8 cellular contexts compared by ENCODE assay signal in genomic region chr5:78985407-78986223, GRCh38. TPM values are rescaled to one million over a fixed set of nuclear protein-coding genes. Genes with fewer than 3 reads are reported as not detected.
DNase-seq lines count a peak whose midpoint lies in the region; FAIRE-seq and TF ChIP-seq lines count a peak whose summit lies in the region.

No MANE protein-coding gene starts in this region.

- H3K27me3 ChIP-seq in H7 (ENCODE audit: control insufficient read depth, insufficient read depth, low read length) (no peaks in the 10 kb centered on the region), Loucy (ENCODE audit: insufficient read depth, low read length, poor library complexity, severe bottlenecking) (no peaks in the 10 kb centered on the region), layer of hippocampus (ENCODE audit: control insufficient read depth, insufficient read depth, low read length) (no peaks in the 10 kb centered on the region)

- H3K9ac ChIP-seq in Loucy (ENCODE audit: low read depth, low read length, poor library complexity, severe bottlenecking) = peak overlapping the region; percentile 75

- H3K9me2 ChIP-seq in Loucy (replicated peaks; ENCODE audit: low read depth, low read length) = no peaks in the 10 kb centered on the region

- DNase-seq in GM12891 (ENCODE audit: insufficient read length, low spot score) (no peak), H7 (peak; percentile 17), NCI-H187 treated with DMSO at 0.1 percent for 48 hours (lab: John Stamatoyannopoulos, UW) (no peak)
- DNase-seq in central memory CD4-positive, alpha-beta T cell = peak; percentile 36
- peak; percentile 51 to 53 for DNase-seq in stimulated activated CD4-positive, alpha-beta T cell treated with anti-CD3 and anti-CD28 coated beads, Interleukin-2, amount 100 ng/mL, for 48 hours

- 0 out of 2 replicates have a peak, but pooled peaks have one; percentile 22 for TF ChIP-seq POLR2A in GM12891 (IDR thresholded peaks at IDR 0.05; ENCODE audit: low read depth, low read length)

- peak; percentile 91 for FAIRE-seq in GM12891 (lab: Jason Lieb, UNC)

- peak overlapping the region; percentile 86 for H2AFZ ChIP-seq in Loucy (ENCODE audit: low read length)

- H3K27ac ChIP-seq in VCaP (peak overlapping the region; percentile 91), layer of hippocampus (ENCODE audit: low read depth, low read length) (peak overlapping the region; percentile 90)

- H4K20me1 ChIP-seq in Loucy (ENCODE audit: insufficient read depth, low read length, poor library complexity, severe bottlenecking) = no peaks in the 10 kb centered on the region

- H3K4me1 ChIP-seq in Loucy (ENCODE audit: insufficient read depth, low read length, poor library complexity, severe bottlenecking) = peaks cover 28% of the 10 kb centered on the region

- peak overlapping the region; percentile 79 for H3K4me3 ChIP-seq in H7 (ENCODE audit: insufficient read depth, low read depth, low read length)
- H3K4me3 ChIP-seq in Loucy (ENCODE audit: low read length, poor library complexity, severe bottlenecking) = peak overlapping the region; percentile 74

- H3K4me2 ChIP-seq in Loucy (ENCODE audit: low read depth, low read length, poor library complexity, severe bottlenecking) = peak overlapping the region; percentile 82

- H3K36me3 ChIP-seq in H7 (replicated peaks; ENCODE audit: control insufficient read depth, insufficient read depth, low read length) (no peaks in the 10 kb centered on the region), Loucy (ENCODE audit: insufficient read depth, low read length) (no peaks in the 10 kb centered on the region)

- no peak for TF ChIP-seq CTCF in Loucy (conservative IDR thresholded peaks at IDR 0.05; ENCODE audit: low read length)
- no peak for TF ChIP-seq CTCF in VCaP (conservative IDR thresholded peaks at IDR 0.05)

- H3K79me2 ChIP-seq in Loucy (ENCODE audit: insufficient read depth, low read length) = peaks cover 18% of the 10 kb centered on the region; the same call in 1 of the 2 replicates

- no peaks in the 10 kb centered on the region for H3F3A ChIP-seq in Loucy (ENCODE audit: low read depth)

- H3K9me3 ChIP-seq in Loucy (ENCODE audit: insufficient read depth, low read depth, low read length) = no peaks in the 10 kb centered on the region

TF ChIP-seq in GM12891, 5 proteins besides CTCF, POLR2A, EP300 and RAD21:
- TF ChIP-seq POLR2AphosphoS5 (IDR thresholded peaks at IDR 0.05; ENCODE audit: low read depth, low read length) (peak; percentile 77), SPI1 (IDR thresholded peaks at IDR 0.05; ENCODE audit: low read depth, low read length) (peak; percentile 51), PAX5 (IDR thresholded peaks at IDR 0.05; ENCODE audit: insufficient read depth, low read length, severe bottlenecking) (no peak), TAF1 (IDR thresholded peaks at IDR 0.05; ENCODE audit: low read depth, low read length) (no peak), POU2F2 (IDR thresholded peaks at IDR 0.05; ENCODE audit: low read depth, low read length) (peak; percentile 94)

RNA-seq across cellular contexts. Expression of gene ARSB, which starts 0.5 kb away (rescaled TPM):
- 2.2 TPM for polyA plus RNA-seq in GM12891 (2012; ENCODE audit: low read depth, missing spikeins)
- total RNA-seq in H7 (2014; rRNA removed; shearing (Covaris generic)) = 8.5 and 9.0 TPM in 2 replicates

Comparison
In these comparisons a context has a peak if more than half of its experiments do, and no peak if none do; other contexts are left out.
1. DNase-seq: peak in H7 (single experiment), central memory CD4-positive, alpha-beta T cell (single experiment) and stimulated activated CD4-positive, alpha-beta T cell treated with anti-CD3 and anti-CD28 coated beads, Interleukin-2, amount 100 ng/mL, for 48 hours (2 of 2); none in GM12891 (single experiment) and NCI-H187 treated with DMSO at 0.1 percent for 48 hours (single experiment).